In the genomic region with DNA sequence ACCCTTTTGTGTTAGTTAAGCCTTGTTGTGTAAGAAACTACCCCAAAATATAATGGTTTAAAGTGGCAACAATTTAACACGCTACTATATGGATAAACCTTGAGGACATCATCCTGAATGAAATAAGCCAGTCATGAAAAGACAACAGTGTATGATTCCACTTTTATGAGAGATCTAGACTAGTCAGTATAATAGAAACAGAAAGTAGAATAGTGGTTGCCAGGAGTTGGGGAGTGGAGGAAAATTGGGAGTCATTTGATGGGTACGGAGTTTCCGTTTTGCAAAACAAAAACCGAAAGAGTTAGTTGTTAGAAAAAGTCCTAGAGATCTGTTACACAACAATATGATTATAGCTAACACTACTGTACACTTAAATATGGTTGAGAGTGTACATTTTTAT, we compare ENCODE assay signal across 13 cellular contexts. TPM values are rescaled to one million over a fixed set of nuclear protein-coding genes. Genes with fewer than 3 reads are reported as not detected.
DNase-seq lines count a peak whose midpoint lies in the region; ATAC-seq and TF ChIP-seq lines count a peak whose summit lies in the region.
"Had no signal": no experiment of that assay in that cellular context is flagged by ENCODE, and none has a peak within 500 bp of the region (broad histone marks: within the 10 kb centered on the region; RNA-seq: fewer than 3 reads in every experiment).

No MANE protein-coding gene starts in this region.

- no peak overlapping the region for H3K4me3 ChIP-seq in neural progenitor cell
- H3K4me3 ChIP-seq in spleen = no peak overlapping the region
- H3K4me3 ChIP-seq in tibial nerve = no peak overlapping the region
- H3K4me3 ChIP-seq: A549, colonic mucosa, prostate gland had no signal

- H3K27ac ChIP-seq in neural progenitor cell (no peak overlapping the region), spleen (peak overlapping the region in 1 of 8 donors; percentile 21), tibial nerve (peak overlapping the region in 1 of 4 donors; percentile 49)
- H3K27ac ChIP-seq: A549, colonic mucosa, prostate gland had no signal

- no peak for TF ChIP-seq EP300 in tibial nerve (IDR thresholded peaks at IDR 0.05)

- H3K9me3 ChIP-seq in neural progenitor cell (ENCODE audit: low read depth) (no peaks in the 10 kb centered on the region), spleen (peaks cover 0 to 9% (median 0%) of the 10 kb centered on the region in 8 donors), tibial nerve (peaks cover 0 to 4% (median 0%) of the 10 kb centered on the region in 4 donors)
- H3K9me3 ChIP-seq: A549, colonic mucosa, prostate gland had no signal

- no peaks in the 10 kb centered on the region for H4K20me1 ChIP-seq in neural progenitor cell (ENCODE audit: low read depth)

- H3K4me2 ChIP-seq in neural progenitor cell = no peak overlapping the region
- H3K4me2 ChIP-seq: A549 had no signal

- H3K9me3 Mint-ChIP-seq in activated CD4-positive, alpha-beta T cell treated with anti-CD3 and anti-CD28 coated beads for 36 hours (ENCODE audit: low read depth) = peaks cover 5% of the 10 kb centered on the region
- H3K9me3 Mint-ChIP-seq in activated T-helper 17 cell treated with anti-CD3 and anti-CD28 coated beads, Interleukin-2, amount 50 U/mL, for 72 hours = peaks cover 5% of the 10 kb centered on the region
- no peaks in the 10 kb centered on the region for H3K9me3 Mint-ChIP-seq in neural progenitor cell

- H3K4me3 Mint-ChIP-seq in activated CD4-positive, alpha-beta T cell treated with anti-CD3 and anti-CD28 coated beads for 36 hours = no peak overlapping the region
- peak overlapping the region; percentile 53 for H3K4me3 Mint-ChIP-seq in activated T-helper 17 cell treated with anti-CD3 and anti-CD28 coated beads, Interleukin-2, amount 50 U/mL, for 72 hours
- no peak overlapping the region for H3K4me3 Mint-ChIP-seq in neural progenitor cell

- H3K27ac Mint-ChIP-seq in activated CD4-positive, alpha-beta T cell treated with anti-CD3 and anti-CD28 coated beads for 36 hours = peak overlapping the region; percentile 24
- peak overlapping the region; percentile 77 for H3K27ac Mint-ChIP-seq in activated T-helper 17 cell treated with anti-CD3 and anti-CD28 coated beads, Interleukin-2, amount 50 U/mL, for 72 hours
- no peak overlapping the region for H3K27ac Mint-ChIP-seq in neural progenitor cell

- peak overlapping the region; percentile 18 for H2AFZ ChIP-seq in neural progenitor cell (replicated peaks)

- peaks cover 39% of the 10 kb centered on the region for H3K4me1 Mint-ChIP-seq in activated CD4-positive, alpha-beta T cell treated with anti-CD3 and anti-CD28 coated beads for 36 hours
- H3K4me1 Mint-ChIP-seq in activated T-helper 17 cell treated with anti-CD3 and anti-CD28 coated beads, Interleukin-2, amount 50 U/mL, for 72 hours = peaks cover 30% of the 10 kb centered on the region
- no peaks in the 10 kb centered on the region for H3K4me1 Mint-ChIP-seq in neural progenitor cell

- peaks cover 1% of the 10 kb centered on the region for H3K36me3 Mint-ChIP-seq in activated CD4-positive, alpha-beta T cell treated with anti-CD3 and anti-CD28 coated beads for 36 hours (ENCODE audit: low read depth)
- H3K36me3 Mint-ChIP-seq in activated T-helper 17 cell treated with anti-CD3 and anti-CD28 coated beads, Interleukin-2, amount 50 U/mL, for 72 hours (ENCODE audit: low read depth) = no peaks in the 10 kb centered on the region
- H3K36me3 Mint-ChIP-seq in neural progenitor cell = no peaks in the 10 kb centered on the region

- DNase-seq in activated CD4-positive, alpha-beta T cell treated with anti-CD3 and anti-CD28 coated beads for 36 hours = peak; percentile 32
- no peak for DNase-seq in activated CD4-positive, alpha-beta T cell treated with anti-CD3 and anti-CD28 coated beads for 1 hour
- no peak for DNase-seq in neural progenitor cell (ENCODE audit: low spot score)
- DNase-seq in spleen = no peak
- no peak for DNase-seq in DMS 273 (lab: John Stamatoyannopoulos, UW; ENCODE audit: unreplicated experiment)
- no peak for DNase-seq in tibial nerve (ENCODE audit: low spot score in 2 of 2)
- DNase-seq: NCI-H510A treated with DMSO at 0.1 percent for 48 hours had no signal

- H3K27me3 ChIP-seq in neural progenitor cell (no peaks in the 10 kb centered on the region), spleen (replicated peaks in 1 of 7) (peaks cover 4 to 33% (median 21%) of the 10 kb centered on the region in 7 donors), tibial nerve (peaks cover 0 to 22% of the 10 kb centered on the region in 2 donors)

- POLR2A ChIA-PET in activated CD4-positive, alpha-beta T cell treated with anti-CD3 and anti-CD28 coated beads for 36 hours (lab: Charles Lee) = interaction anchor here (0.6 to 1.2 kb wide), 2 partner anchors 55 to 766 kb away, joined by 3 to 4 read pairs; no protein-coding TSS in a partner anchor

- 65 to 89% (median 75%) methylated on average over 4 of the region's 4 CpGs for WGBS in spleen, 5 donors
- 77 to 80% methylated on average over 4 of the region's 4 CpGs for WGBS in tibial nerve, 2 donors

- peaks cover 28% of the 10 kb centered on the region for H3K27me3 Mint-ChIP-seq in activated CD4-positive, alpha-beta T cell treated with anti-CD3 and anti-CD28 coated beads for 36 hours
- peaks cover 15% of the 10 kb centered on the region for H3K27me3 Mint-ChIP-seq in activated T-helper 17 cell treated with anti-CD3 and anti-CD28 coated beads, Interleukin-2, amount 50 U/mL, for 72 hours
- H3K27me3 Mint-ChIP-seq in neural progenitor cell (ENCODE audit: insufficient read depth, low read depth) = no peaks in the 10 kb centered on the region

- H3K36me3 ChIP-seq in neural progenitor cell = no peaks in the 10 kb centered on the region
- no peaks in the 10 kb centered on the region for H3K36me3 ChIP-seq in spleen
- H3K36me3 ChIP-seq in tibial nerve = no peaks in the 10 kb centered on the region
- H3K36me3 ChIP-seq: colonic mucosa, prostate gland had no signal

- TF ChIP-seq CTCF in neural progenitor cell (IDR thresholded peaks at IDR 0.05) (no peak), spleen (IDR thresholded peaks at IDR 0.05 in 8 of 11, conservative IDR thresholded peaks at IDR 0.05 in 3 of 11) (no peak), tibial nerve (IDR thresholded peaks at IDR 0.05) (no peak)

- ATAC-seq in activated CD4-positive, alpha-beta T cell treated with anti-CD3 and anti-CD28 coated beads for 36 hours = peak; percentile 82
- ATAC-seq in HG02885 (IDR thresholded peaks at IDR 0.05; ENCODE audit: poor library complexity, unreplicated experiment) = peak; percentile 28
- ATAC-seq in activated T-helper 17 cell treated with anti-CD3 and anti-CD28 coated beads, Interleukin-2, amount 50 U/mL, for 72 hours (replicated peaks) = peak; percentile 84

- CTCF ChIA-PET in activated CD4-positive, alpha-beta T cell treated with anti-CD3 and anti-CD28 coated beads for 36 hours (lab: Charles Lee) = interaction anchor here (0.9 to 1.6 kb wide), 8 partner anchors 14 to 76 kb away, joined by 3 to 6 read pairs (median 4); no protein-coding TSS in a partner anchor

- H3F3A ChIP-seq in neural progenitor cell (ENCODE audit: low read depth) = no peaks in the 10 kb centered on the region

- H3K9ac ChIP-seq in neural progenitor cell = no peak overlapping the region

- H3K4me1 ChIP-seq in neural progenitor cell (peaks cover 9% of the 10 kb centered on the region), spleen (peaks cover 8 to 19% (median 16%) of the 10 kb centered on the region in 6 donors), tibial nerve (peaks cover 0 to 9% (median 0%) of the 10 kb centered on the region in 4 donors)
- H3K4me1 ChIP-seq: colonic mucosa, prostate gland had no signal

- H3K79me2 ChIP-seq in neural progenitor cell (ENCODE audit: low read depth) = no peaks in the 10 kb centered on the region

- intact Hi-C loops in activated CD4-positive, alpha-beta T cell treated with anti-CD3 and anti-CD28 coated beads for 36 hours (cut with DNase I, micrococcal nuclease) = loop anchor here (2.0 kb wide), 2 partner anchors 46 to 52 kb away; no protein-coding TSS in a partner anchor
- intact Hi-C loops in spleen (cut with DNase I; ENCODE audit: low total_unique reads) = no loop called here

- no peak for TF ChIP-seq POLR2A in spleen (IDR thresholded peaks at IDR 0.05)
- TF ChIP-seq POLR2A in tibial nerve (IDR thresholded peaks at IDR 0.05) = no peak

RNA-seq across cellular contexts. Expression of a gene that starts 16.0 kb away (rescaled TPM):
- total RNA-seq in activated CD4-positive, alpha-beta T cell treated with anti-CD3 and anti-CD28 coated beads for 36 hours = not detected
- total RNA-seq in activated T-helper 17 cell treated with anti-CD3 and anti-CD28 coated beads, Interleukin-2, amount 50 U/mL, for 72 hours = not detected
- not detected in 2 replicates for total RNA-seq in neural progenitor cell (ENCODE audit: low replicate concordance)
- not detected for total RNA-seq in spleen
- under 1 TPM in 1 of 3 donors, not detected in 2; 0.14 TPM for polyA plus RNA-seq in spleen
- total RNA-seq in tibial nerve = not detected
- total RNA-seq: colonic mucosa, LHCN-M2, prostate gland had no signal
- polyA plus RNA-seq: A549 had no signal

RNA-seq across cellular contexts. Expression of a gene that starts 47.1 kb away (rescaled TPM):
- total RNA-seq in activated CD4-positive, alpha-beta T cell treated with anti-CD3 and anti-CD28 coated beads for 36 hours = 10 to 100 TPM; 12.7 TPM
- total RNA-seq in activated T-helper 17 cell treated with anti-CD3 and anti-CD28 coated beads, Interleukin-2, amount 50 U/mL, for 72 hours = 1 to 10 TPM; 2.7 to 3.8 TPM
- total RNA-seq in neural progenitor cell (ENCODE audit: low replicate concordance) (not detected in 2 replicates), spleen (10 to 100 TPM in 6 of 7 donors, 1 to 10 TPM in 1; 6.0 to 58.3 (median 25.6) TPM), tibial nerve (10 to 100 TPM in 1 of 4 donors, 1 to 10 TPM in 3; 2.5 to 37.2 (median 6.1) TPM)
- polyA plus RNA-seq in spleen = 100 to 1,000 TPM in 1 of 3 donors, 10 to 100 TPM in 2; 40.1 to 159 (median 59.2) TPM

Comparison
In these comparisons a context has a peak if more than half of its experiments do, and no peak if none do; other contexts are left out.
1. ATAC-seq: peak in every context shown above with its lines; median percentile 84 in activated T-helper 17 cell treated with anti-CD3 and anti-CD28 coated beads, Interleukin-2, amount 50 U/mL, for 72 hours; 82 in activated CD4-positive, alpha-beta T cell treated with anti-CD3 and anti-CD28 coated beads for 36 hours; 28 in HG02885.